In genomic region chr4:14783011-14783877, GRCh38 we compare ENCODE assay signal across 8 cellular contexts.
DNase-seq lines count a peak whose midpoint lies in the region; ATAC-seq, FAIRE-seq and TF ChIP-seq lines count a peak whose summit lies in the region.

No MANE protein-coding gene starts in this region.

- TF ChIP-seq EP300 in GM12878 (IDR thresholded peaks at IDR 0.05; ENCODE audit: borderline replicate concordance in 1 of 2, control insufficient read depth in 1 of 2, low read depth in 2 of 2, low read length in 2 of 2), result peak in 1 of 2 experiments; percentile 37; a peak in 1 of 4 replicates
- TF ChIP-seq EP300 in suprapubic skin (IDR thresholded peaks at IDR 0.05), result no peak

- H3K4me3 ChIP-seq in GM12878 (no peak overlapping the region), suprapubic skin (no peak overlapping the region)

- in situ Hi-C loops in GM12878 (cut with MboI), result no loop called here

- no peak for TF ChIP-seq CTCF in GM12878 (IDR thresholded peaks at IDR 0.05 in 2 of 3, conservative IDR thresholded peaks at IDR 0.05 in 1 of 3; ENCODE audit: control insufficient read depth in 2 of 3, extremely low read depth in 1 of 3, insufficient read depth in 1 of 3, low read depth in 3 of 3, low read length in 3 of 3)
- no peak for TF ChIP-seq CTCF in WTC11 (IDR thresholded peaks at IDR 0.05)
- TF ChIP-seq CTCF in suprapubic skin (IDR thresholded peaks at IDR 0.05), result no peak

- H3K36me3 ChIP-seq in GM12878 (ENCODE audit: control insufficient read depth in 2 of 2, insufficient read depth in 2 of 2, low read length in 1 of 2) (no peaks in the 10 kb centered on the region), suprapubic skin (no peaks in the 10 kb centered on the region)

- WGBS in GM12878 (ENCODE audit: insufficient coverage, insufficient replicate concordance, low lambda C conversion rate, missing lambda C conversion rate), result 1% methylated on average over 5 of the region's 5 CpGs
- WGBS in suprapubic skin, result 75% methylated on average over 5 of the region's 5 CpGs

- FAIRE-seq in GM12878 (lab: Jason Lieb, UNC) (peak; percentile 90), frontal cortex (lab: Jason Lieb, UNC) (no peak)

- DNase-seq in EL, result peak; percentile 77
- DNase-seq in GM12878 (ENCODE audit: low read depth, low spot score), result peak; percentile 48
- DNase-seq in WTC11 (ENCODE audit: low spot score), result no peak
- DNase-seq in frontal cortex (ENCODE audit: low spot score in 2 of 2), result no peak
- no peak for DNase-seq in HuH-7.5 (ENCODE audit: low spot score)
- no peak for DNase-seq in suprapubic skin (ENCODE audit: low spot score in 2 of 2)

- H3K9me3 ChIP-seq in GM12878 (replicated peaks; ENCODE audit: control insufficient read depth, insufficient read depth, low read length) (no peaks in the 10 kb centered on the region; the same call in 2 of the 3 replicates), suprapubic skin (no peaks in the 10 kb centered on the region)

- H4K20me1 ChIP-seq in GM12878 (ENCODE audit: control insufficient read depth, insufficient read depth), result no peaks in the 10 kb centered on the region

- SMC1A ChIA-PET in GM12878 (lab: Charles Lee; ENCODE audit: uncharacterized antibody, unreplicated experiment), result interaction anchor here (0.6 to 1.7 kb wide), 3 partner anchors 10 to 108 kb away, joined by 3 to 6 read pairs (median 4); no protein-coding TSS in a partner anchor

- 0 out of 2 replicates have a peak, but pooled peaks cover 3% of the 10 kb centered on the region for H3K4me1 ChIP-seq in GM12878 (ENCODE audit: control insufficient read depth, insufficient read depth, low read length)
- no peaks in the 10 kb centered on the region for H3K4me1 ChIP-seq in suprapubic skin

- no peaks in the 10 kb centered on the region for H3K4me1 Mint-ChIP-seq in WTC11

- ATAC-seq in GM19467 (IDR thresholded peaks at IDR 0.05; ENCODE audit: unreplicated experiment) (peak; percentile 71), HG03442 (IDR thresholded peaks at IDR 0.05; ENCODE audit: unreplicated experiment) (peak; percentile 99), GM12878 (peak; percentile 96), WTC11 (no peak)

- H3K4me3 Mint-ChIP-seq in WTC11, result no peak overlapping the region

- no peak overlapping the region for H3K4me2 ChIP-seq in GM12878 (ENCODE audit: control insufficient read depth, insufficient read depth)

- H3K36me3 Mint-ChIP-seq in WTC11, result peaks cover 4% of the 10 kb centered on the region

- no peaks in the 10 kb centered on the region for H3K27me3 ChIP-seq in GM12878 (replicated peaks in 1 of 2; ENCODE audit: control insufficient read depth in 2 of 2, insufficient read depth in 2 of 2, low read length in 1 of 2)
- no peaks in the 10 kb centered on the region for H3K27me3 ChIP-seq in suprapubic skin

- no peak overlapping the region for H3K9ac ChIP-seq in GM12878 (ENCODE audit: control insufficient read depth, insufficient read depth, low read length)

- no peaks in the 10 kb centered on the region for H3K27me3 Mint-ChIP-seq in WTC11 (ENCODE audit: low read depth)

- POLR2A ChIA-PET in GM12878 (lab: Charles Lee), result no interaction called here
- POLR2A ChIA-PET in WTC11 (lab: Charles Lee), result no interaction called here

- no TSS peak for BruUV-seq in GM12878 (replicated peaks; lab: Mats Ljungman, UMichigan)

- H3K27ac ChIP-seq in GM12878 (ENCODE audit: control insufficient read depth, insufficient read depth) (no peak overlapping the region), suprapubic skin (no peak overlapping the region)

- H3K79me2 ChIP-seq in GM12878 (ENCODE audit: control insufficient read depth, insufficient read depth, low read length), result no peaks in the 10 kb centered on the region

- no peak for TF ChIP-seq RAD21 in GM12878 (IDR thresholded peaks at IDR 0.05; ENCODE audit: insufficient read depth, low read depth, low read length)

- intact Hi-C loops in GM12878 (cut with micrococcal nuclease; ENCODE audit: unreplicated experiment), result loop anchor here (5.0 to 10.0 kb wide), 2 partner anchors 74 to 222 kb away; partner anchors contain the start of gene CPEB2

- no peak for TF ChIP-seq POLR2A in GM12878 (IDR thresholded peaks at IDR 0.05; ENCODE audit: low read depth, low read length)
- no peak for TF ChIP-seq POLR2A in suprapubic skin (IDR thresholded peaks at IDR 0.05)

- peaks cover 13% of the 10 kb centered on the region for H3K9me3 Mint-ChIP-seq in WTC11

- RAD21 ChIA-PET in GM12878 (lab: Charles Lee; ENCODE audit: unreplicated experiment), result interaction anchor here (1.1 kb wide), 1 partner anchor 12 kb away, joined by 3 read pairs; no protein-coding TSS in a partner anchor

- H3K27ac Mint-ChIP-seq in WTC11, result no peak overlapping the region

- CTCF ChIA-PET in GM12878 (lab: Yijun Ruan, JAX) (no interaction called here), WTC11 (lab: Charles Lee) (no interaction called here)

- no peak overlapping the region for H2AFZ ChIP-seq in GM12878 (ENCODE audit: control insufficient read depth, low read depth, low read length)

TF ChIP-seq in GM12878, 131 proteins besides CTCF, POLR2A, EP300 and RAD21 (continues in another document):
- no peak for TF ChIP-seq BHLHE40 (IDR thresholded peaks at IDR 0.05; ENCODE audit: borderline replicate concordance in 1 of 2, low read depth in 2 of 2, low read length in 1 of 2)
- TF ChIP-seq ZNF592 (IDR thresholded peaks at IDR 0.05), result no peak
- TF ChIP-seq IKZF2 (IDR thresholded peaks at IDR 0.05), result peak; percentile 36 to 74; a peak in 2 of 4 replicates
- TF ChIP-seq ASH2L (IDR thresholded peaks at IDR 0.05; ENCODE audit: borderline replicate concordance, low read depth), result no peak

TF ChIP-seq in WTC11, 78 proteins besides CTCF, POLR2A, EP300 and RAD21 (continues in another document):
- TF ChIP-seq NR3C1 (CRISPR knock-in tag; conservative IDR thresholded peaks at IDR 0.05; ENCODE audit: low read depth) (no peak), NFE2L1 (CRISPR knock-in tag; IDR thresholded peaks at IDR 0.05) (no peak), ERG (CRISPR knock-in tag; IDR thresholded peaks at IDR 0.05) (no peak), AFF4 (CRISPR knock-in tag; IDR thresholded peaks at IDR 0.05; ENCODE audit: borderline replicate concordance) (no peak), ATF3 (CRISPR knock-in tag; conservative IDR thresholded peaks at IDR 0.05) (no peak), CREM (CRISPR knock-in tag; IDR thresholded peaks at IDR 0.05) (no peak), AR (CRISPR knock-in tag; IDR thresholded peaks at IDR 0.05) (no peak)

Comparison
In these comparisons a context has a peak if more than half of its experiments do, and no peak if none do; other contexts are left out.
1. DNase-seq: peak in EL (single experiment) and GM12878 (single experiment); none in WTC11 (single experiment), frontal cortex (0 of 2), HuH-7.5 (single experiment) and suprapubic skin (0 of 2).